In the genomic region with DNA sequence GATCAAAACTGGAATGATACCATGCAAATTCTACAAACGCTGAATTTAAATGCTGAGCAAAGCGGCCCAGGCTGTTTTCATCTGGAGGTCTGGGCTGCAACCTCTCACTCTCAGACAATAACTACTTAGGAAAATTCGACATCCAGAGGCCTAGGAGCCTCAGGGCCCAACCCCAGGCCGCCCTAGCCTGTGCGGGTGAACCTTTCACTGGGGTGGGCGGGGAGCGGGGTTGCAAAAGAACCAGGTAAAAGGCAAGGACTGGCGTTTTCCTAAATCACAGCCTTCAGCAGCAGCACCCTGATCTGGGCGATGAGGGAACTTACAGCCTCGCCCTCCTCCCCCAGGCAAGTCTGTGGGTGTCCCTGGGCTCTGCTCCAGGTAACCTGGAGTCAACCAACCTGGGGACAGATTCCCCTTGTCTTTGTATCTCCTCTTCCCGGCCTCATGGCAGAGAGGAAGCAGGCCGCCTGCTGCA, we compare ENCODE assay signal across 12 cellular contexts. TPM values are rescaled to one million over a fixed set of nuclear protein-coding genes. Genes with fewer than 3 reads are reported as not detected.
DNase-seq lines count a peak whose midpoint lies in the region; TF ChIP-seq lines count a peak whose summit lies in the region.
"Had no signal": no experiment of that assay in that cellular context is flagged by ENCODE, and none has a peak within 500 bp of the region (broad histone marks: within the 10 kb centered on the region; RNA-seq: fewer than 3 reads in every experiment).

No MANE protein-coding gene starts in this region.

- DNase-seq in NT2/D1 (ENCODE audit: low read depth, low spot score) (no peak), epithelial cell of esophagus (ENCODE audit: low read depth) (no peak), mesothelial cell of epicardium (ENCODE audit: low spot score in 2 of 2, unreplicated experiment in 2 of 2) (no peak), transverse colon (peak; percentile 33), RKO (ENCODE audit: low spot score) (no peak), DMS 273 (lab: John Stamatoyannopoulos, UW; ENCODE audit: unreplicated experiment) (no peak), brain microvascular endothelial cell (no peak)
- DNase-seq in activated naive CD4-positive, alpha-beta T cell treated with Interleukin-2 at 50 U/mL for 16 hours: no peak
- DNase-seq: activated CD4-positive, alpha-beta T cell treated with anti-CD3 and anti-CD28 coated beads for 36 hours; CD8-positive, alpha-beta T cell had no signal

- H3K27ac ChIP-seq in transverse colon: peak overlapping the region; percentile 87 to 90 (median 88)
- H3K27ac ChIP-seq in brain microvascular endothelial cell: no peak overlapping the region

- H3K36me3 Mint-ChIP-seq in mesothelial cell of epicardium: peaks cover 1% of the 10 kb centered on the region
- H3K36me3 Mint-ChIP-seq: CD8-positive, alpha-beta T cell had no signal

- no peaks in the 10 kb centered on the region for H3K9me3 Mint-ChIP-seq in mesothelial cell of epicardium

- peaks cover 19% of the 10 kb centered on the region for H3K4me1 ChIP-seq in NT2/D1 (ENCODE audit: insufficient read depth, insufficient read length)
- peaks cover 22 to 40% (median 34%) of the 10 kb centered on the region in 4 donors for H3K4me1 ChIP-seq in transverse colon

- H3K9ac ChIP-seq in NT2/D1 (ENCODE audit: insufficient read length, low read depth): peak overlapping the region; percentile 92

- TF ChIP-seq CTCF in epithelial cell of esophagus (IDR thresholded peaks at IDR 0.05; ENCODE audit: insufficient read depth, low read depth, low read length, missing control alignments) (no peak), mesothelial cell of epicardium (IDR thresholded peaks at IDR 0.05; ENCODE audit: unreplicated experiment) (no peak), transverse colon (IDR thresholded peaks at IDR 0.05) (no peak), brain microvascular endothelial cell (IDR thresholded peaks at IDR 0.05; ENCODE audit: low read depth, low read length, missing control alignments) (no peak)

- no peaks in the 10 kb centered on the region for H3K27me3 Mint-ChIP-seq in mesothelial cell of epicardium (ENCODE audit: low read depth)
- H3K27me3 Mint-ChIP-seq: activated CD4-positive, alpha-beta T cell treated with anti-CD3 and anti-CD28 coated beads for 36 hours had no signal

- intact Hi-C loops in transverse colon (cut with DNase I; ENCODE audit: low total_unique reads): no loop called here

- H3K36me3 ChIP-seq in NT2/D1 (ENCODE audit: insufficient read depth, insufficient read length, low read length) (peaks cover 2% of the 10 kb centered on the region), transverse colon (no peaks in the 10 kb centered on the region), brain microvascular endothelial cell (replicated peaks) (no peaks in the 10 kb centered on the region)

- H3K4me1 Mint-ChIP-seq in mesothelial cell of epicardium: peaks cover 74% of the 10 kb centered on the region

- peaks cover 8% of the 10 kb centered on the region; the same call in 1 of the 2 replicates for H3K9me3 ChIP-seq in NT2/D1 (ENCODE audit: insufficient read depth, low read length)
- no peaks in the 10 kb centered on the region for H3K9me3 ChIP-seq in transverse colon

- TF ChIP-seq POLR2A in transverse colon (IDR thresholded peaks at IDR 0.05): no peak

- H3K27ac Mint-ChIP-seq in mesothelial cell of epicardium: peak overlapping the region; percentile 99
- H3K27ac Mint-ChIP-seq: activated CD4-positive, alpha-beta T cell treated with anti-CD3 and anti-CD28 coated beads for 36 hours; CD8-positive, alpha-beta T cell had no signal

- H3K4me3 Mint-ChIP-seq in mesothelial cell of epicardium: peak overlapping the region; percentile 56
- H3K4me3 Mint-ChIP-seq: activated CD4-positive, alpha-beta T cell treated with anti-CD3 and anti-CD28 coated beads for 36 hours; CD8-positive, alpha-beta T cell had no signal

- in situ Hi-C loops in transverse colon (cut with MboI; ENCODE audit: low pct_ligation_motif_present in 1 of 4, low pct_unique_long_range_greater_than_20kb in 1 of 4, low sequenced_read_pairs in 3 of 4) (no loop called here), brain microvascular endothelial cell (cut with HindIII; ENCODE audit: low pct_ligation_motif_present, low sequenced_read_pairs) (no loop called here)

- no peak for TF ChIP-seq EP300 in transverse colon (IDR thresholded peaks at IDR 0.05; ENCODE audit: low read depth)

- WGBS in transverse colon (ENCODE audit: low coverage in 1 of 2), 2 donors: 22 to 41% methylated on average over 1 to 12 of the region's 12 CpGs

- H3K27me3 ChIP-seq in NT2/D1 (ENCODE audit: insufficient read depth, insufficient read length) (no peaks in the 10 kb centered on the region), transverse colon (no peaks in the 10 kb centered on the region), brain microvascular endothelial cell (replicated peaks) (no peaks in the 10 kb centered on the region)

- H3K4me3 ChIP-seq in NT2/D1 (ENCODE audit: insufficient read length, low read depth): peak overlapping the region; percentile 41
- H3K4me3 ChIP-seq in epithelial cell of esophagus (ENCODE audit: low read length): peak overlapping the region; percentile 11
- H3K4me3 ChIP-seq in transverse colon: no peak overlapping the region
- no peak overlapping the region for H3K4me3 ChIP-seq in brain microvascular endothelial cell (ENCODE audit: low read depth, low read length)

RNA-seq across cellular contexts. Expression of a gene that starts 33.4 kb away (rescaled TPM):
- total RNA-seq in mesothelial cell of epicardium: 0.42 TPM in 1 of 3 replicates, not detected in the others
- not detected for total RNA-seq in transverse colon
- total RNA-seq: activated CD4-positive, alpha-beta T cell treated with anti-CD3 and anti-CD28 coated beads for 36 hours; CD8-positive, alpha-beta T cell; LHCN-M2; mononuclear cell had no signal

RNA-seq across cellular contexts. Expression of a gene that starts 53.7 kb away (rescaled TPM):
- total RNA-seq in mesothelial cell of epicardium (201 to 205 TPM (median 205 TPM) in 3 replicates), transverse colon (100 to 1,000 TPM in 3 of 4 donors, 10 to 100 TPM in 1; 90.0 to 311 (median 289) TPM)

RNA-seq across cellular contexts. Expression of a gene that starts 58.7 kb away (rescaled TPM):
- total RNA-seq in mesothelial cell of epicardium: 0.07 TPM in 1 of 3 replicates, not detected in the others
- not detected for total RNA-seq in transverse colon
- total RNA-seq: activated CD4-positive, alpha-beta T cell treated with anti-CD3 and anti-CD28 coated beads for 36 hours; CD8-positive, alpha-beta T cell; LHCN-M2; mononuclear cell had no signal

Comparison
In these comparisons a context has a peak if more than half of its experiments do, and no peak if none do; other contexts are left out.
1. H3K4me3 ChIP-seq: peak in NT2/D1 (single experiment) and epithelial cell of esophagus (single experiment); none in transverse colon (0 of 4) and brain microvascular endothelial cell (single experiment).